Comparison of ENCODE assay signal across 9 cellular contexts in the genomic region with DNA sequence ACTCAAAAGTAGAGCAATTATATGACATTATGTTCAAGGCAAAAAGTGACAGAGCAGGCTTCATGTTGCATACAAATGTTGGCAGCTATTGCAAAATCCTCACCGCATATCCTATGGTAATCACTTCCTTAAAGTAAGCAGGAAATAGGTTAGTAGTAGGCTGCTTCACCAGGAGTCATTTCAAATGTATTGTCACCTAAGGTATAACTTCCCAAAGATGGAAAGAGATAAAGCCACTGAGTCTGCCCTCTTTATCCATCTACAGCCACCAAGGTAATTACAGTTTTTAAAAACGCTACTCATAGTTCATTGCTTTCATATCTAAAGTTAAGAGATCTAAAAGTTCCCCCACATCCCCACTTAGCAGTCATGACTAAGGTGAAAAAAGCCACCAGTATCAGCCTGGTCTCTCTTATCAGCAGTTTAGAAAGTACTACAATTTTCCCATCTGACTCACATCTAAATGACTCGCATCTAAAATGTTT. TPM values are rescaled to one million over a fixed set of nuclear protein-coding genes. Genes with fewer than 3 reads are reported as not detected.
DNase-seq lines count a peak whose midpoint lies in the region; ATAC-seq, FAIRE-seq and TF ChIP-seq lines count a peak whose summit lies in the region.
"Had no signal": no experiment of that assay in that cellular context is flagged by ENCODE, and none has a peak within 500 bp of the region (broad histone marks: within the 10 kb centered on the region; RNA-seq: fewer than 3 reads in every experiment).

No MANE protein-coding gene starts in this region.

- peak; percentile 17 for DNase-seq in GDM1 (lab: John Stamatoyannopoulos, UW)
- peak; percentile 61 for DNase-seq in KBM-7
- peak; percentile 81 for DNase-seq in astrocyte (ENCODE audit: low read depth)
- DNase-seq in thoracic aorta (ENCODE audit: low spot score): no peak
- no peak for DNase-seq in right cardiac atrium
- DNase-seq in activated CD4-positive, CD25-positive, alpha-beta regulatory T cell treated with anti-CD3 and anti-CD28 coated beads, Interleukin-2, amount 50 U/mL, for 72 hours: no peak
- DNase-seq in GM19240 (ENCODE audit: insufficient read length, low spot score): no peak

- H3K27me3 Mint-ChIP-seq in astrocyte (ENCODE audit: low read depth, unreplicated experiment): no peaks in the 10 kb centered on the region

- H3K4me1 Mint-ChIP-seq in astrocyte (ENCODE audit: low read depth, unreplicated experiment): peaks cover 44% of the 10 kb centered on the region

- H3K9me3 ChIP-seq in astrocyte (ENCODE audit: insufficient read depth, low read depth, low read length): no peaks in the 10 kb centered on the region
- no peaks in the 10 kb centered on the region for H3K9me3 ChIP-seq in thoracic aorta
- no peaks in the 10 kb centered on the region for H3K9me3 ChIP-seq in right cardiac atrium (ENCODE audit: control insufficient read depth, low read length)

- ATAC-seq in GM21723 (IDR thresholded peaks at IDR 0.05; ENCODE audit: unreplicated experiment): peak; percentile 78
- ATAC-seq in thoracic aorta (ENCODE audit: insufficient number of reproducible peaks, low FRiP score, low read depth): peak; percentile 29
- ATAC-seq in right cardiac atrium: no peak

- H3K4me1 ChIP-seq in astrocyte (ENCODE audit: insufficient read depth, low read length) (peaks cover 20% of the 10 kb centered on the region), thoracic aorta (ENCODE audit: control insufficient read depth in 1 of 2, low read depth in 2 of 2) (peaks cover 21 to 30% of the 10 kb centered on the region in 2 donors), right cardiac atrium (ENCODE audit: control insufficient read depth, insufficient read depth, low read length) (peaks cover 2% of the 10 kb centered on the region)

- no peak for FAIRE-seq in astrocyte (lab: Jason Lieb, UNC)

- peaks cover 35% of the 10 kb centered on the region for H3K36me3 Mint-ChIP-seq in astrocyte (ENCODE audit: low read depth, unreplicated experiment)

- H3K79me2 ChIP-seq in astrocyte (ENCODE audit: insufficient read depth, low read length): no peaks in the 10 kb centered on the region

- H3K27ac Mint-ChIP-seq in astrocyte (ENCODE audit: unreplicated experiment): peak overlapping the region; percentile 59

- H3K9me3 Mint-ChIP-seq in astrocyte (ENCODE audit: unreplicated experiment): peaks cover 15% of the 10 kb centered on the region

- TF ChIP-seq CTCF in astrocyte (IDR thresholded peaks at IDR 0.05; ENCODE audit: insufficient read depth, low read depth, low read length): no peak
- TF ChIP-seq CTCF in thoracic aorta (IDR thresholded peaks at IDR 0.05): no peak

- H3K27ac ChIP-seq in astrocyte (ENCODE audit: low read depth, low read length): peak overlapping the region; percentile 89
- peak overlapping the region; percentile 9 to 50 for H3K27ac ChIP-seq in thoracic aorta
- H3K27ac ChIP-seq in right cardiac atrium (ENCODE audit: low read length): no peak overlapping the region

- peak overlapping the region; percentile 1 for H2AFZ ChIP-seq in astrocyte (ENCODE audit: low read depth, low read length)

- H3K27me3 ChIP-seq in astrocyte (ENCODE audit: insufficient read depth, low read length) (no peaks in the 10 kb centered on the region), thoracic aorta (replicated peaks; ENCODE audit: insufficient read depth) (no peaks in the 10 kb centered on the region), right cardiac atrium (ENCODE audit: control insufficient read depth, insufficient read depth) (no peaks in the 10 kb centered on the region)

- no peaks in the 10 kb centered on the region for H4K20me1 ChIP-seq in astrocyte (ENCODE audit: insufficient read depth, low read length)

- WGBS in right cardiac atrium: 54% methylated on average over 3 of the region's 3 CpGs

- H3K4me3 ChIP-seq in astrocyte (ENCODE audit: insufficient read depth, low read depth, low read length) (no peak overlapping the region), thoracic aorta (no peak overlapping the region), right cardiac atrium (ENCODE audit: low read length) (no peak overlapping the region)

- peak overlapping the region; percentile 61 for H3K9ac ChIP-seq in astrocyte (ENCODE audit: low read length)

- H3K36me3 ChIP-seq in astrocyte (ENCODE audit: insufficient read depth, low read length) (no peaks in the 10 kb centered on the region), thoracic aorta (peaks cover 5% of the 10 kb centered on the region)

- no peak overlapping the region for H3K4me3 Mint-ChIP-seq in astrocyte (ENCODE audit: unreplicated experiment)

- H3K4me2 ChIP-seq in astrocyte (ENCODE audit: low read length): peak overlapping the region; percentile 78

- in situ Hi-C loops in KBM-7 (cut with MboI; ENCODE audit: low pct_unique_long_range_greater_than_20kb, low sequenced_read_pairs): no loop called here

- intact Hi-C loops in right cardiac atrium (cut with DNase I): no loop called here

RNA-seq across cellular contexts. Expression of a gene that starts 31.6 kb away (rescaled TPM):
- total RNA-seq in astrocyte (not detected in 2 replicates), thoracic aorta (not detected), right cardiac atrium (not detected)
- polyA plus RNA-seq in right cardiac atrium: not detected
- total RNA-seq: NCI-H460 had no signal

Comparison
In these comparisons a context has a peak if more than half of its experiments do, and no peak if none do; other contexts are left out.
1. DNase-seq: peak in GDM1 (single experiment), KBM-7 (single experiment) and astrocyte (single experiment); none in thoracic aorta (single experiment), right cardiac atrium (0 of 3), activated CD4-positive, CD25-positive, alpha-beta regulatory T cell treated with anti-CD3 and anti-CD28 coated beads, Interleukin-2, amount 50 U/mL, for 72 hours (single experiment) and GM19240 (single experiment).
2. ATAC-seq: peak in GM21723 (single experiment) and thoracic aorta (single experiment); none in right cardiac atrium (0 of 2).